1 cellular context compared by ENCODE assay signal in the genomic region with DNA sequence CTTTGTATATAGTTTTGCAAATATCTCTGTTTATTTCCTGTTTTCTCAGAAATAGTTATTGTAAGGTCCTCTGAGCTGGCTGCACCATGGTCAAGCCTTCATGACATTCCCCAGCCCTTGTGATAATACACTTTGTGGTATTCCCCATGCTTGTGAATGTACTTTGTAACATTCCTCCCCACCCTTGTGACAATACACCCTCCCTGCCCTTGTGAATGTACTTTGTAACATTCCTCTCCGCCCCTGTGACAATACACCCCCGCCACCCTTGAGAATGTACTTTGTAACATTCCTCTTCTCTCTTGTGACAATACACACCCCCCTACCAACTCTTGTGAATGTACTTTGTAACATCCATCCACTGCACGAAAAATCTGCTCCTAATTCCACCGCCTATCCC.
A peak's percentile ranks its signal among the peaks of the same experiment; 100 is the strongest.
TF ChIP-seq lines count a peak whose summit lies in the region.

No MANE protein-coding gene starts in this region.

TF ChIP-seq in HepG2, 621 proteins besides CTCF, POLR2A, EP300 and RAD21 (continued from another document and continues in another):
- TF ChIP-seq ATF2 (CRISPR knock-in tag; IDR thresholded peaks at IDR 0.05) (peak; percentile 32; the same call in 1 of the 2 replicates), WIZ (CRISPR knock-in tag; IDR thresholded peaks at IDR 0.05) (peak; percentile 64; the same call in 1 of the 2 replicates), HNF4A (CRISPR knock-in tag; IDR thresholded peaks at IDR 0.05) (peak; percentile 92), TBX3 (IDR thresholded peaks at IDR 0.05; ENCODE audit: borderline replicate concordance) (peak; percentile 81; the same call in 1 of the 2 replicates), ZNF792 (CRISPR knock-in tag; IDR thresholded peaks at IDR 0.05) (0 out of 2 replicates have a peak, but pooled peaks have one; percentile 31), ZNF746 (CRISPR knock-in tag; IDR thresholded peaks at IDR 0.05) (peak; percentile 81; the same call in 1 of the 2 replicates), HDAC2 (CRISPR knock-in tag; IDR thresholded peaks at IDR 0.05) (0 out of 2 replicates have a peak, but pooled peaks have one; percentile 34), TFE3 (CRISPR knock-in tag; IDR thresholded peaks at IDR 0.05) (peak; percentile 76), LCORL (IDR thresholded peaks at IDR 0.05) (no peak), LCORL (CRISPR knock-in tag; IDR thresholded peaks at IDR 0.05) (peak; percentile 33; the same call in 1 of the 2 replicates), ZGPAT (CRISPR knock-in tag; IDR thresholded peaks at IDR 0.05) (peak; percentile 55; the same call in 1 of the 2 replicates), AHDC1 (CRISPR knock-in tag; IDR thresholded peaks at IDR 0.05; ENCODE audit: borderline replicate concordance) (peak; percentile 68; the same call in 1 of the 2 replicates), SOX5 (CRISPR knock-in tag; IDR thresholded peaks at IDR 0.05; ENCODE audit: borderline replicate concordance) (peak; percentile 92), CREM (IDR thresholded peaks at IDR 0.05) (peak; percentile 55; the same call in 1 of the 2 replicates), CREM (CRISPR knock-in tag; IDR thresholded peaks at IDR 0.05) (no peak), ZMYM2 (CRISPR knock-in tag; IDR thresholded peaks at IDR 0.05) (no peak), RBFOX2 (IDR thresholded peaks at IDR 0.05; ENCODE audit: low read depth, low read length) (no peak), KDM5B (CRISPR knock-in tag; IDR thresholded peaks at IDR 0.05; ENCODE audit: borderline replicate concordance) (no peak), CAMTA2 (CRISPR knock-in tag; IDR thresholded peaks at IDR 0.05; ENCODE audit: borderline replicate concordance) (no peak), SIX1 (CRISPR knock-in tag; IDR thresholded peaks at IDR 0.05; ENCODE audit: borderline replicate concordance) (0 out of 2 replicates have a peak, but pooled peaks have one; percentile 16), IRX3 (CRISPR knock-in tag; IDR thresholded peaks at IDR 0.05; ENCODE audit: borderline replicate concordance, low read depth) (no peak), RFXANK (CRISPR knock-in tag; IDR thresholded peaks at IDR 0.05) (no peak), PHF21A (CRISPR knock-in tag; IDR thresholded peaks at IDR 0.05) (peak; percentile 36; the same call in 1 of the 2 replicates), MAZ (IDR thresholded peaks at IDR 0.05; ENCODE audit: borderline replicate concordance, low read depth, low read length) (peak; percentile 60; the same call in 1 of the 2 replicates), MAZ (CRISPR knock-in tag; IDR thresholded peaks at IDR 0.05; ENCODE audit: low read depth) (no peak), ESRRA (CRISPR knock-in tag; IDR thresholded peaks at IDR 0.05; ENCODE audit: low read depth) (peak; percentile 85), SP140L (CRISPR knock-in tag; IDR thresholded peaks at IDR 0.05; ENCODE audit: borderline replicate concordance) (no peak), ZNF431 (CRISPR knock-in tag; IDR thresholded peaks at IDR 0.05; ENCODE audit: borderline replicate concordance, low read depth) (no peak)
- TF ChIP-seq, protein P1, sequence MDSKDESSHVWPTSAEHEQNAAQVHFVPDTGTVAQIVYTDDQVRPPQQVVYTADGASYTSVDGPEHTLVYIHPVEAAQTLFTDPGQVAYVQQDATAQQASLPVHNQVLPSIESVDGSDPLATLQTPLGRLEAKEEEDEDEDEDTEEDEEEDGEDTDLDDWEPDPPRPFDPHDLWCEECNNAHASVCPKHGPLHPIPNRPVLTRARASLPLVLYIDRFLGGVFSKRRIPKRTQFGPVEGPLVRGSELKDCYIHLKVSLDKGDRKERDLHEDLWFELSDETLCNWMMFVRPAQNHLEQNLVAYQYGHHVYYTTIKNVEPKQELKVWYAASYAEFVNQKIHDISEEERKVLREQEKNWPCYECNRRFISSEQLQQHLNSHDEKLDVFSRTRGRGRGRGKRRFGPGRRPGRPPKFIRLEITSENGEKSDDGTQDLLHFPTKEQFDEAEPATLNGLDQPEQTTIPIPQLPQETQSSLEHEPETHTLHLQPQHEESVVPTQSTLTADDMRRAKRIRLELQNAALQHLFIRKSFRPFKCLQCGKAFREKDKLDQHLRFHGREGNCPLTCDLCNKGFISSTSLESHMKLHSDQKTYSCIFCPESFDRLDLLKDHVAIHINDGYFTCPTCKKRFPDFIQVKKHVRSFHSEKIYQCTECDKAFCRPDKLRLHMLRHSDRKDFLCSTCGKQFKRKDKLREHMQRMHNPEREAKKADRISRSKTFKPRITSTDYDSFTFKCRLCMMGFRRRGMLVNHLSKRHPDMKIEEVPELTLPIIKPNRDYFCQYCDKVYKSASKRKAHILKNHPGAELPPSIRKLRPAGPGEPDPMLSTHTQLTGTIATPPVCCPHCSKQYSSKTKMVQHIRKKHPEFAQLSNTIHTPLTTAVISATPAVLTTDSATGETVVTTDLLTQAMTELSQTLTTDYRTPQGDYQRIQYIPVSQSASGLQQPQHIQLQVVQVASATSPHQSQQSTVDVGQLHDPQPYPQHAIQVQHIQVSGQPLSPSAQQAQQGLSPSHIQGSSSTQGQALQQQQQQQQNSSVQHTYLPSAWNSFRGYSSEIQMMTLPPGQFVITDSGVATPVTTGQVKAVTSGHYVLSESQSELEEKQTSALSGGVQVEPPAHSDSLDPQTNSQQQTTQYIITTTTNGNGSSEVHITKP (CRISPR knock-in tag; IDR thresholded peaks at IDR 0.05; ENCODE audit: low read depth): peak; percentile 71; the same call in 1 of the 2 replicates
- TF ChIP-seq, protein P2, sequence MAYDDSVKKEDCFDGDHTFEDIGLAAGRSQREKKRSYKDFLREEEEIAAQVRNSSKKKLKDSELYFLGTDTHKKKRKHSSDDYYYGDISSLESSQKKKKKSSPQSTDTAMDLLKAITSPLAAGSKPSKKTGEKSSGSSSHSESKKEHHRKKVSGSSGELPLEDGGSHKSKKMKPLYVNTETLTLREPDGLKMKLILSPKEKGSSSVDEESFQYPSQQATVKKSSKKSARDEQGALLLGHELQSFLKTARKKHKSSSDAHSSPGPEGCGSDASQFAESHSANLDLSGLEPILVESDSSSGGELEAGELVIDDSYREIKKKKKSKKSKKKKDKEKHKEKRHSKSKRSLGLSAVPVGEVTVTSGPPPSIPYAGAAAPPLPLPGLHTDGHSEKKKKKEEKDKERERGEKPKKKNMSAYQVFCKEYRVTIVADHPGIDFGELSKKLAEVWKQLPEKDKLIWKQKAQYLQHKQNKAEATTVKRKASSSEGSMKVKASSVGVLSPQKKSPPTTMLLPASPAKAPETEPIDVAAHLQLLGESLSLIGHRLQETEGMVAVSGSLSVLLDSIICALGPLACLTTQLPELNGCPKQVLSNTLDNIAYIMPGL (CRISPR knock-in tag; IDR thresholded peaks at IDR 0.05; ENCODE audit: borderline replicate concordance in 1 of 2, low read depth in 1 of 2): no peak
- TF ChIP-seq, protein P3, sequence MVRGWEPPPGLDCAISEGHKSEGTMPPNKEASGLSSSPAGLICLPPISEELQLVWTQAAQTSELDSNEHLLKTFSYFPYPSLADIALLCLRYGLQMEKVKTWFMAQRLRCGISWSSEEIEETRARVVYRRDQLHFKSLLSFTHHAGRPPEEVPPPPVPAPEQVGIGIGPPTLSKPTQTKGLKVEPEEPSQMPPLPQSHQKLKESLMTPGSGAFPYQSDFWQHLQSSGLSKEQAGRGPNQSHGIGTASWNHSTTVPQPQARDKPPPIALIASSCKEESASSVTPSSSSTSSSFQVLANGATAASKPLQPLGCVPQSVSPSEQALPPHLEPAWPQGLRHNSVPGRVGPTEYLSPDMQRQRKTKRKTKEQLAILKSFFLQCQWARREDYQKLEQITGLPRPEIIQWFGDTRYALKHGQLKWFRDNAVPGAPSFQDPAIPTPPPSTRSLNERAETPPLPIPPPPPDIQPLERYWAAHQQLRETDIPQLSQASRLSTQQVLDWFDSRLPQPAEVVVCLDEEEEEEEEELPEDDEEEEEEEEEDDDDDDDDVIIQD (CRISPR knock-in tag; IDR thresholded peaks at IDR 0.05; ENCODE audit: low read depth): peak; percentile 53; the same call in 1 of the 2 replicates
- TF ChIP-seq, protein P4, sequence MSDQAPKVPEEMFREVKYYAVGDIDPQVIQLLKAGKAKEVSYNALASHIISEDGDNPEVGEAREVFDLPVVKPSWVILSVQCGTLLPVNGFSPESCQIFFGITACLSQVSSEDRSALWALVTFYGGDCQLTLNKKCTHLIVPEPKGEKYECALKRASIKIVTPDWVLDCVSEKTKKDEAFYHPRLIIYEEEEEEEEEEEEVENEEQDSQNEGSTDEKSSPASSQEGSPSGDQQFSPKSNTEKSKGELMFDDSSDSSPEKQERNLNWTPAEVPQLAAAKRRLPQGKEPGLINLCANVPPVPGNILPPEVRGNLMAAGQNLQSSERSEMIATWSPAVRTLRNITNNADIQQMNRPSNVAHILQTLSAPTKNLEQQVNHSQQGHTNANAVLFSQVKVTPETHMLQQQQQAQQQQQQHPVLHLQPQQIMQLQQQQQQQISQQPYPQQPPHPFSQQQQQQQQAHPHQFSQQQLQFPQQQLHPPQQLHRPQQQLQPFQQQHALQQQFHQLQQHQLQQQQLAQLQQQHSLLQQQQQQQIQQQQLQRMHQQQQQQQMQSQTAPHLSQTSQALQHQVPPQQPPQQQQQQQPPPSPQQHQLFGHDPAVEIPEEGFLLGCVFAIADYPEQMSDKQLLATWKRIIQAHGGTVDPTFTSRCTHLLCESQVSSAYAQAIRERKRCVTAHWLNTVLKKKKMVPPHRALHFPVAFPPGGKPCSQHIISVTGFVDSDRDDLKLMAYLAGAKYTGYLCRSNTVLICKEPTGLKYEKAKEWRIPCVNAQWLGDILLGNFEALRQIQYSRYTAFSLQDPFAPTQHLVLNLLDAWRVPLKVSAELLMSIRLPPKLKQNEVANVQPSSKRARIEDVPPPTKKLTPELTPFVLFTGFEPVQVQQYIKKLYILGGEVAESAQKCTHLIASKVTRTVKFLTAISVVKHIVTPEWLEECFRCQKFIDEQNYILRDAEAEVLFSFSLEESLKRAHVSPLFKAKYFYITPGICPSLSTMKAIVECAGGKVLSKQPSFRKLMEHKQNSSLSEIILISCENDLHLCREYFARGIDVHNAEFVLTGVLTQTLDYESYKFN (CRISPR knock-in tag; conservative IDR thresholded peaks at IDR 0.05): peak; percentile 88
